Comparison of ENCODE assay signal across 17 cellular contexts in the genomic region with DNA sequence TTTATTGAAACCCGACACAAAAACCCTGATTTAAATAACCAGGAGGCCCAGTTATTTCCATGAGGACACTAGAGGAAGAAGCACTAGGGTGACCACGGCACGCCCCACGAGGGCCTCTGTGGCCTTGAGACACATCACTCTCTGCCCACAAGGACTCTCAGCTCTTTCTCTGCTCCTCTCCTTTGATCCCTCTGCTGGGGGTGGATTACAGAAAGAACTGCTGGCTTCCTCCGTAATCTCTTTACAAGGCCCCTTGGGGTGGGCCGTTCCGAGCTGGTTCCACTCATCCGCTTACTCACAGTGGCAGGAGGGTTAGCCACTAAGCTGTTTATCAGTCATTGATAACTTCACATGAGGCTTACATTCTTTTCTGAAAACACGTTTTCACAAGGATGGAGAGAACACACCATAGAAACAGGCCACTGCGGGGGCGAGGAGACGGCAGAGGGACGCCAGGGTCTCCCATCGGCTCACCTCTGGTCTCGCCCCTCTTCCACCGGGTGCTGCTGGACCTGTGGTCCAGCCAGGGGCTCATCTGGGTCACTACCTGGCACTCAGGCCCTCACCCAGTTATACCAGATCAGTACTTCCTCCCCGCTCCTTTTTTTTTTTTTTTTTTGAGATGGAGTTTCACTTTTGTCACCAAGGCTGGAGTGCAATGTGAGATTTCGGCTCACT. TPM values are rescaled to one million over a fixed set of nuclear protein-coding genes. Genes with fewer than 3 reads are reported as not detected.
DNase-seq lines count a peak whose midpoint lies in the region; ATAC-seq and TF ChIP-seq lines count a peak whose summit lies in the region.
"Had no signal": no experiment of that assay in that cellular context is flagged by ENCODE, and none has a peak within 500 bp of the region (broad histone marks: within the 10 kb centered on the region; RNA-seq: fewer than 3 reads in every experiment).

No MANE protein-coding gene starts in this region.

- 79 to 88% methylated on average over 13 of the region's 18 CpGs for WGBS in mesodermal cell (ENCODE audit: insufficient coverage in 2 of 2), 2 experiments

- no peak overlapping the region for H3K4me3 ChIP-seq in mesodermal cell (ENCODE audit: extremely low read depth, insufficient read depth, low read length, poor library complexity, severe bottlenecking)
- no peak overlapping the region for H3K4me3 ChIP-seq in vagina
- H3K4me3 ChIP-seq: pancreas, upper lobe of left lung had no signal

- no peaks in the 10 kb centered on the region for H3K27me3 ChIP-seq in vagina
- H3K27me3 ChIP-seq: pancreas, upper lobe of left lung had no signal

- TF ChIP-seq POLR2A in vagina (IDR thresholded peaks at IDR 0.05): no peak

- peak overlapping the region; percentile 9 for H3K27ac Mint-ChIP-seq in activated T-helper 1 cell treated with anti-CD3 and anti-CD28 coated beads, Interleukin-12 subunit alpha, Interleukin-12 subunit beta, Interleukin-2, Interleukin-4 antibody, amounts not matched to agents 30 ng/mL and 10 ng/mL and 1 ng/mL, durations not matched to agents 14 hours and 24 hours and 36 hours
- H3K27ac Mint-ChIP-seq: memory B cell had no signal

- H3K27ac ChIP-seq in mesodermal cell (ENCODE audit: low read depth, low read length, severe bottlenecking): peak overlapping the region; percentile 49
- H3K27ac ChIP-seq in vagina: no peak overlapping the region
- H3K27ac ChIP-seq: pancreas, upper lobe of left lung had no signal

- no peaks in the 10 kb centered on the region for H3K27me3 Mint-ChIP-seq in activated T-helper 1 cell treated with anti-CD3 and anti-CD28 coated beads, Interleukin-12 subunit alpha, Interleukin-12 subunit beta, Interleukin-2, Interleukin-4 antibody, amounts not matched to agents 30 ng/mL and 10 ng/mL and 1 ng/mL, durations not matched to agents 14 hours and 24 hours and 36 hours (ENCODE audit: insufficient read depth)
- H3K27me3 Mint-ChIP-seq: memory B cell had no signal

- H3K4me1 Mint-ChIP-seq in activated T-helper 1 cell treated with anti-CD3 and anti-CD28 coated beads, Interleukin-12 subunit alpha, Interleukin-12 subunit beta, Interleukin-2, Interleukin-4 antibody, amounts not matched to agents 30 ng/mL and 10 ng/mL and 1 ng/mL, durations not matched to agents 14 hours and 24 hours and 36 hours (ENCODE audit: low read depth): peaks cover 39% of the 10 kb centered on the region

- H3K9me3 Mint-ChIP-seq in activated T-helper 1 cell treated with anti-CD3 and anti-CD28 coated beads, Interleukin-12 subunit alpha, Interleukin-12 subunit beta, Interleukin-2, Interleukin-4 antibody, amounts not matched to agents 30 ng/mL and 10 ng/mL and 1 ng/mL, durations not matched to agents 14 hours and 24 hours and 36 hours: no peaks in the 10 kb centered on the region
- H3K9me3 Mint-ChIP-seq: memory B cell had no signal

- ATAC-seq in HG03045 (IDR thresholded peaks at IDR 0.05; ENCODE audit: unreplicated experiment): no peak
- ATAC-seq: HepG2, pancreas had no signal

- H3K36me3 Mint-ChIP-seq in activated T-helper 1 cell treated with anti-CD3 and anti-CD28 coated beads, Interleukin-12 subunit alpha, Interleukin-12 subunit beta, Interleukin-2, Interleukin-4 antibody, amounts not matched to agents 30 ng/mL and 10 ng/mL and 1 ng/mL, durations not matched to agents 14 hours and 24 hours and 36 hours (ENCODE audit: low read depth): peaks cover 2% of the 10 kb centered on the region

- intact Hi-C loops in activated T-helper 1 cell treated with anti-CD3 and anti-CD28 coated beads, Interleukin-12 subunit alpha, Interleukin-12 subunit beta, Interleukin-2, Interleukin-4 antibody, amounts not matched to agents 30 ng/mL and 10 ng/mL and 1 ng/mL, durations not matched to agents 14 hours and 24 hours and 36 hours (cut with micrococcal nuclease): no loop called here
- intact Hi-C loops in vagina (cut with DNase I): no loop called here

- TF ChIP-seq CTCF in vagina (IDR thresholded peaks at IDR 0.05): no peak

- H3K9me3 ChIP-seq in mesodermal cell (ENCODE audit: control insufficient read depth, low read length): no peaks in the 10 kb centered on the region
- H3K9me3 ChIP-seq in vagina: no peaks in the 10 kb centered on the region
- H3K9me3 ChIP-seq: pancreas, upper lobe of left lung had no signal

- H3K4me3 Mint-ChIP-seq in activated T-helper 1 cell treated with anti-CD3 and anti-CD28 coated beads, Interleukin-12 subunit alpha, Interleukin-12 subunit beta, Interleukin-2, Interleukin-4 antibody, amounts not matched to agents 30 ng/mL and 10 ng/mL and 1 ng/mL, durations not matched to agents 14 hours and 24 hours and 36 hours: peak overlapping the region; percentile 19
- H3K4me3 Mint-ChIP-seq: memory B cell had no signal

- DNase-seq in stimulated activated CD4-positive, alpha-beta T cell treated with anti-CD3 and anti-CD28 coated beads, Interleukin-4, amount 100 ng/mL, for 24 hours: peak; percentile 24
- no peak for DNase-seq in stimulated activated CD4-positive, alpha-beta T cell treated with anti-CD3 and anti-CD28 coated beads, Interleukin-2, amount 100 ng/mL, for 24 hours
- no peak for DNase-seq in activated T-helper 1 cell treated with anti-CD3 and anti-CD28 coated beads, Interleukin-12 subunit alpha, Interleukin-12 subunit beta, Interleukin-2, Interleukin-4 antibody, amounts not matched to agents 30 ng/mL and 10 ng/mL and 1 ng/mL, durations not matched to agents 14 hours and 24 hours and 36 hours (ENCODE audit: low spot score)
- DNase-seq in COLO668 (lab: John Stamatoyannopoulos, UW; ENCODE audit: unreplicated experiment) (no peak), OCI-M2 (lab: John Stamatoyannopoulos, UW; ENCODE audit: unreplicated experiment) (no peak), vagina (ENCODE audit: extremely low spot score in 2 of 2) (no peak)
- DNase-seq: anterior cingulate cortex; NCI-H1092; pancreas; PC-3; stimulated activated CD4-positive, alpha-beta T cell treated with anti-CD3 and anti-CD28 coated beads, Interleukin-12 subunit alpha, Interleukin-12 subunit beta, amount 100 ng/mL, for 4 hours; T-helper 2 cell; upper lobe of left lung had no signal

- H3K4me1 ChIP-seq in mesodermal cell (ENCODE audit: control insufficient read depth, insufficient read depth, low read length, poor library complexity, severe bottlenecking) (peaks cover 3% of the 10 kb centered on the region), vagina (peaks cover 14% of the 10 kb centered on the region)

- H3K36me3 ChIP-seq in mesodermal cell (ENCODE audit: control insufficient read depth, insufficient read depth, low read length) (peaks cover 6% of the 10 kb centered on the region), vagina (no peaks in the 10 kb centered on the region)
- H3K36me3 ChIP-seq: pancreas, upper lobe of left lung had no signal

RNA-seq across cellular contexts. Expression of a gene that starts 17.6 kb away (rescaled TPM):
- 90.3 and 93.8 TPM in 2 replicates for total RNA-seq in activated T-helper 1 cell treated with anti-CD3 and anti-CD28 coated beads, Interleukin-12 subunit alpha, Interleukin-12 subunit beta, Interleukin-2, Interleukin-4 antibody, amounts not matched to agents 30 ng/mL and 10 ng/mL and 1 ng/mL, durations not matched to agents 14 hours and 24 hours and 36 hours
- polyA plus RNA-seq in mesodermal cell (2013, experiment 1 of 2): 45.8 TPM
- polyA plus RNA-seq in mesodermal cell (2013, experiment 2 of 2): 40.6 TPM
- 43.2 TPM for total RNA-seq in vagina
